In genomic region chr3:14440531-14441239, GRCh38 we compare ENCODE assay signal across 11 cellular contexts. TPM values are rescaled to one million over a fixed set of nuclear protein-coding genes. Genes with fewer than 3 reads are reported as not detected.
A peak's percentile ranks its signal among the peaks of the same experiment; 100 is the strongest.
DNase-seq lines count a peak whose midpoint lies in the region; ATAC-seq and TF ChIP-seq lines count a peak whose summit lies in the region.
"Had no signal": no experiment of that assay in that cellular context is flagged by ENCODE, and none has a peak within 500 bp of the region (broad histone marks: within the 10 kb centered on the region; RNA-seq: fewer than 3 reads in every experiment).

No MANE protein-coding gene starts in this region.

- no peak for TF ChIP-seq POLR2A in upper lobe of left lung (IDR thresholded peaks at IDR 0.05)

- 65% methylated on average over 11 of the region's 11 CpGs for WGBS in right cardiac atrium
- WGBS in upper lobe of left lung, 2 donors = 69 to 75% methylated on average over 6 to 11 of the region's 11 CpGs

- H3K36me3 ChIP-seq in right atrium auricular region = peaks cover 10% of the 10 kb centered on the region
- peaks cover 0 to 20% (median 10%) of the 10 kb centered on the region in 4 donors for H3K36me3 ChIP-seq in upper lobe of left lung
- H3K36me3 ChIP-seq: prostate gland had no signal

- no peaks in the 10 kb centered on the region for H3K27me3 ChIP-seq in right cardiac atrium (ENCODE audit: control insufficient read depth, insufficient read depth)
- H3K27me3 ChIP-seq in right atrium auricular region = no peaks in the 10 kb centered on the region
- H3K27me3 ChIP-seq in upper lobe of left lung = no peaks in the 10 kb centered on the region
- H3K27me3 ChIP-seq: body of pancreas had no signal

- intact Hi-C loops in right cardiac atrium (cut with DNase I) = no loop called here

- peak in 2 of 3 donors; percentile 55 to 65 for DNase-seq in right cardiac atrium
- no peak for DNase-seq in right atrium auricular region (ENCODE audit: low spot score)
- DNase-seq in NCI-H524 treated with DMSO at 0.1 percent for 48 hours (lab: John Stamatoyannopoulos, UW) = peak; percentile 31
- peak; percentile 70 for DNase-seq in glomerular visceral epithelial cell (ENCODE audit: extremely low spot score)
- no peak for DNase-seq in upper lobe of left lung
- DNase-seq in NCI-H2196 treated with DMSO at 0.1 percent for 48 hours (lab: John Stamatoyannopoulos, UW; ENCODE audit: unreplicated experiment) = no peak
- DNase-seq: activated CD4-positive, alpha-beta T cell treated with anti-CD3 and anti-CD28 coated beads for 48 hours; body of pancreas had no signal

- peak overlapping the region; percentile 49 for H3K27ac ChIP-seq in right cardiac atrium (ENCODE audit: low read length)
- peak overlapping the region in 1 of 2 donors; percentile 42 for H3K27ac ChIP-seq in right atrium auricular region
- peak overlapping the region; percentile 59 to 76 (median 66) for H3K27ac ChIP-seq in upper lobe of left lung
- H3K27ac ChIP-seq: body of pancreas, prostate gland had no signal

- H3K4me3 ChIP-seq in right cardiac atrium (ENCODE audit: low read length) (no peak overlapping the region), right atrium auricular region (no peak overlapping the region), upper lobe of left lung (no peak overlapping the region)
- H3K4me3 ChIP-seq: body of pancreas, prostate gland had no signal

- H3K4me1 ChIP-seq in right cardiac atrium (ENCODE audit: control insufficient read depth, insufficient read depth, low read length) = peaks cover 28% of the 10 kb centered on the region
- peaks cover 0 to 64% of the 10 kb centered on the region in 2 donors for H3K4me1 ChIP-seq in right atrium auricular region
- peaks cover 55 to 71% (median 60%) of the 10 kb centered on the region in 4 donors for H3K4me1 ChIP-seq in upper lobe of left lung

- TF ChIP-seq EP300 in upper lobe of left lung (IDR thresholded peaks at IDR 0.05) = no peak

- no peaks in the 10 kb centered on the region for H3K9me3 ChIP-seq in right cardiac atrium (ENCODE audit: control insufficient read depth, low read length)
- no peaks in the 10 kb centered on the region for H3K9me3 ChIP-seq in right atrium auricular region
- no peaks in the 10 kb centered on the region for H3K9me3 ChIP-seq in upper lobe of left lung
- H3K9me3 ChIP-seq: body of pancreas, prostate gland had no signal

- ATAC-seq in right cardiac atrium = peak in 1 of 2 donors; percentile 4
- ATAC-seq in upper lobe of left lung (ENCODE audit: low FRiP score in 2 of 2) = no peak
- ATAC-seq in HG02623 (IDR thresholded peaks at IDR 0.05; ENCODE audit: unreplicated experiment) = no peak
- ATAC-seq in GM21360 (IDR thresholded peaks at IDR 0.05; ENCODE audit: unreplicated experiment) = no peak

- no peak for TF ChIP-seq CTCF in right atrium auricular region (IDR thresholded peaks at IDR 0.05)
- TF ChIP-seq CTCF in upper lobe of left lung (IDR thresholded peaks at IDR 0.05) = no peak

RNA-seq across cellular contexts. Expression of gene SLC6A6, which starts 38.3 kb away (rescaled TPM):
- 100 to 1,000 TPM in 1 of 4 donors, 10 to 100 TPM in 3; 21.3 to 106 (median 38.4) TPM for total RNA-seq in right cardiac atrium
- polyA plus RNA-seq in right cardiac atrium = 23.7 TPM
- 10 to 100 TPM; 81.5 to 85.9 TPM for total RNA-seq in right atrium auricular region
- total RNA-seq in upper lobe of left lung = 100 to 1,000 TPM in 2 of 6 donors, 10 to 100 TPM in 4; 60.6 to 154 (median 92.8) TPM

Comparison
In these comparisons a context has a peak if more than half of its experiments do, and no peak if none do; other contexts are left out.
1. DNase-seq: peak in right cardiac atrium (2 of 3), NCI-H524 treated with DMSO at 0.1 percent for 48 hours (single experiment) and glomerular visceral epithelial cell (single experiment); none in right atrium auricular region (single experiment), upper lobe of left lung (0 of 2) and NCI-H2196 treated with DMSO at 0.1 percent for 48 hours (single experiment).